10 cellular contexts compared by ENCODE assay signal in genomic region chr4:155889036-155889793, GRCh38. TPM values are rescaled to one million over a fixed set of nuclear protein-coding genes. Genes with fewer than 3 reads are reported as not detected.
DNase-seq lines count a peak whose midpoint lies in the region; ATAC-seq and TF ChIP-seq lines count a peak whose summit lies in the region.
"Had no signal": no experiment of that assay in that cellular context is flagged by ENCODE, and none has a peak within 500 bp of the region (broad histone marks: within the 10 kb centered on the region; RNA-seq: fewer than 3 reads in every experiment).

No MANE protein-coding gene starts in this region.

- TF ChIP-seq CTCF in RWPE2 (IDR thresholded peaks at IDR 0.05; ENCODE audit: poor library complexity, severe bottlenecking) (no peak), liver (IDR thresholded peaks at IDR 0.05; ENCODE audit: low read depth, low read length, missing input control) (no peak)

- peak; percentile 56 to 67 for TF ChIP-seq RAD21 in liver (IDR thresholded peaks at IDR 0.05)

- DNase-seq in RWPE2 (ENCODE audit: low spot score) (no peak), NCI-H82 (lab: John Stamatoyannopoulos, UW) (no peak), NCI-H1105 (lab: John Stamatoyannopoulos, UW) (no peak), occipital lobe (lab: John Stamatoyannopoulos, UW) (no peak)
- no peak for DNase-seq in activated effector memory CD4-positive, alpha-beta T cell treated with Interleukin-2 at 50 U/mL for 16 hours

- H3K27me3 ChIP-seq in RWPE2 (ENCODE audit: insufficient read depth, poor library complexity, severe bottlenecking) (no peaks in the 10 kb centered on the region), liver (ENCODE audit: control insufficient read depth in 4 of 4, insufficient read depth in 4 of 4, low read length in 3 of 4) (no peaks in the 10 kb centered on the region)

- peaks cover 2% of the 10 kb centered on the region for H3K4me1 ChIP-seq in RWPE2 (ENCODE audit: insufficient read depth, poor library complexity, severe bottlenecking)
- H3K4me1 ChIP-seq in liver (ENCODE audit: control insufficient read depth in 4 of 4, insufficient read depth in 4 of 4, low read length in 3 of 4): peaks cover 3 to 38% (median 21%) of the 10 kb centered on the region in 4 donors
- H3K4me1 ChIP-seq: parathyroid adenoma had no signal

- no peak overlapping the region for H3K4me3 ChIP-seq in RWPE2 (ENCODE audit: severe bottlenecking)
- H3K4me3 ChIP-seq in liver (ENCODE audit: low read depth in 1 of 3, low read length in 3 of 3): no peak overlapping the region

- WGBS in liver: 13% methylated on average over 5 of the region's 5 CpGs

- ATAC-seq in GM18517 (IDR thresholded peaks at IDR 0.05; ENCODE audit: unreplicated experiment): peak; percentile 96
- ATAC-seq in HG02973 (IDR thresholded peaks at IDR 0.05; ENCODE audit: unreplicated experiment): peak; percentile 91
- ATAC-seq in RWPE2 (ENCODE audit: low read depth): peak; percentile 53; the same call in 2 of the 3 replicates

- H3K36me3 ChIP-seq in RWPE2 (ENCODE audit: low read depth): no peaks in the 10 kb centered on the region
- H3K36me3 ChIP-seq in liver (ENCODE audit: control insufficient read depth in 4 of 4, insufficient read depth in 3 of 4, low read depth in 1 of 4, low read length in 3 of 4): no peaks in the 10 kb centered on the region

- peak overlapping the region in 1 of 2 donors; percentile 30 for H3K9ac ChIP-seq in liver (ENCODE audit: low read depth in 1 of 2, low read length in 2 of 2)
- H3K9ac ChIP-seq: parathyroid adenoma had no signal

- H3K27ac ChIP-seq in RWPE2 (ENCODE audit: poor library complexity, severe bottlenecking): no peak overlapping the region
- H3K27ac ChIP-seq in liver (ENCODE audit: low read depth in 1 of 2, low read length in 2 of 2): peak overlapping the region; percentile 75 to 81
- H3K27ac ChIP-seq: parathyroid adenoma had no signal

- H3K9me3 ChIP-seq in RWPE2 (ENCODE audit: severe bottlenecking): no peaks in the 10 kb centered on the region
- no peaks in the 10 kb centered on the region for H3K9me3 ChIP-seq in liver (ENCODE audit: control insufficient read depth in 4 of 4, low read length in 3 of 4)

TF ChIP-seq in liver, 16 proteins besides CTCF, POLR2A, EP300 and RAD21:
- TF ChIP-seq SP1 (IDR thresholded peaks at IDR 0.05) (peak; percentile 83), YY1 (IDR thresholded peaks at IDR 0.05) (peak; percentile 69), GABPA (IDR thresholded peaks at IDR 0.05 in 1 of 2, conservative IDR thresholded peaks at IDR 0.05 in 1 of 2) (peak; percentile 67 to 82), NR2F2 (IDR thresholded peaks at IDR 0.05) (peak; percentile 57), JUND (IDR thresholded peaks at IDR 0.05) (peak; percentile 97), MAX (IDR thresholded peaks at IDR 0.05) (peak; percentile 90), REST (IDR thresholded peaks at IDR 0.05) (peak; percentile 61), HNF4A (conservative IDR thresholded peaks at IDR 0.05) (peak; percentile 77 to 86), EGR1 (IDR thresholded peaks at IDR 0.05; ENCODE audit: low read depth in 2 of 2) (peak in 1 of 2 donors; percentile 77), HNF4G (IDR thresholded peaks at IDR 0.05) (peak; percentile 43), RXRA (IDR thresholded peaks at IDR 0.05) (peak; percentile 76 to 84), TAF1 (conservative IDR thresholded peaks at IDR 0.05) (peak; percentile 56), FOXA2 (IDR thresholded peaks at IDR 0.05) (no peak), FOXA1 (IDR thresholded peaks at IDR 0.05) (no peak), ZBTB33 (IDR thresholded peaks at IDR 0.05) (peak; percentile 72)
- TF ChIP-seq, protein P1, sequence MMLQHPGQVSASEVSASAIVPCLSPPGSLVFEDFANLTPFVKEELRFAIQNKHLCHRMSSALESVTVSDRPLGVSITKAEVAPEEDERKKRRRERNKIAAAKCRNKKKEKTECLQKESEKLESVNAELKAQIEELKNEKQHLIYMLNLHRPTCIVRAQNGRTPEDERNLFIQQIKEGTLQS (IDR thresholded peaks at IDR 0.05): peak; percentile 90

RNA-seq across cellular contexts. Expression of gene TDO2, which starts 14.3 kb away (rescaled TPM):
- total RNA-seq in liver: 100 to 1,000 TPM; 163 to 693 TPM
- polyA plus RNA-seq in liver: 1,000 to 10,000 TPM in 1 of 2 donors, 100 to 1,000 TPM in 1; 372 to 1,057 TPM
- total RNA-seq in occipital lobe: 0.78 TPM
- total RNA-seq: activated T-helper 2 cell treated with anti-CD3 and anti-CD28 coated beads, Interferon-gamma antibody, Interleukin-2, Interleukin-4, amounts not matched to agents 10 μg/mL and 5 μg/mL and 100 μg/mL, durations not matched to agents 14 hours and 24 hours and 36 hours had no signal

RNA-seq across cellular contexts. Expression of gene ASIC5, which starts 23.1 kb away (rescaled TPM):
- not detected for total RNA-seq in liver
- not detected for polyA plus RNA-seq in liver
- total RNA-seq in occipital lobe: not detected
- total RNA-seq: activated T-helper 2 cell treated with anti-CD3 and anti-CD28 coated beads, Interferon-gamma antibody, Interleukin-2, Interleukin-4, amounts not matched to agents 10 μg/mL and 5 μg/mL and 100 μg/mL, durations not matched to agents 14 hours and 24 hours and 36 hours had no signal

Comparison
In these comparisons a context has a peak if more than half of its experiments do, and no peak if none do; other contexts are left out.
1. RNA of gene TDO2, which starts 14.3 kb away (total RNA-seq): 163 to 693 TPM in liver; 0.78 TPM in occipital lobe (single experiment); every median in the first group is over 10 times any median in the second.
2. Peak in every context shown above with its lines, with median percentiles within 50 percentile points of each other: ATAC-seq.